28 cellular contexts compared by ENCODE assay signal in genomic region chr6:164195605-164196004, GRCh38.
"Had no signal": no experiment of that assay in that cellular context is flagged by ENCODE, and none has a peak within 500 bp of the region (broad histone marks: within the 10 kb centered on the region; RNA-seq: fewer than 3 reads in every experiment).

No MANE protein-coding gene starts in this region.

- H3K36me3 Mint-ChIP-seq: activated CD8-positive, alpha-beta memory T cell treated with anti-CD3 and anti-CD28 coated beads, Interleukin-2, amount 10 ng/mL, durations not matched to agents 7 days and 5 days; activated naive CD4-positive, alpha-beta T cell treated with anti-CD3 and anti-CD28 coated beads, Interleukin-2, amount 50 U/mL, for 24 hours; naive thymus-derived CD4-positive, alpha-beta T cell; stimulated activated naive B cell treated with anti-CD40 and anti-IgM and Interleukin-4, amounts not matched to agents 10 μg/mL and 1 μg/mL and 100 μg/mL, for 72 hours had no signal

- H3K36me3 ChIP-seq: breast epithelium, esophagus squamous epithelium, gastrocnemius medialis, ovary, prostate gland, stomach, thyroid gland, upper lobe of left lung, vagina had no signal

- H3K27ac Mint-ChIP-seq: activated CD4-positive, alpha-beta T cell treated with anti-CD3 and anti-CD28 coated beads for 36 hours; activated CD8-positive, alpha-beta memory T cell treated with anti-CD3 and anti-CD28 coated beads, Interleukin-2, amount 10 ng/mL, durations not matched to agents 7 days and 5 days; activated CD8-positive, alpha-beta T cell treated with anti-CD3 and anti-CD28 coated beads, Interleukin-2, amount 10 ng/mL, durations not matched to agents 7 days and 5 days; activated naive CD4-positive, alpha-beta T cell treated with anti-CD3 and anti-CD28 coated beads, Interleukin-2, amount 50 U/mL, for 24 hours; activated naive CD8-positive, alpha-beta T cell treated with anti-CD3 and anti-CD28 coated beads, Interleukin-2, amount 50 U/mL, for 24 hours; activated T-helper 2 cell treated with anti-CD3 and anti-CD28 coated beads, Interferon-gamma antibody, Interleukin-2, Interleukin-4, amounts not matched to agents 10 μg/mL and 5 μg/mL and 100 μg/mL, durations not matched to agents 14 hours and 24 hours and 36 hours; naive thymus-derived CD4-positive, alpha-beta T cell; stimulated activated naive B cell treated with anti-CD40 and anti-IgM and Interleukin-4, amounts not matched to agents 10 μg/mL and 1 μg/mL and 100 μg/mL, for 72 hours had no signal

- H3K4me3 Mint-ChIP-seq: activated CD4-positive, alpha-beta T cell treated with anti-CD3 and anti-CD28 coated beads for 36 hours; activated CD8-positive, alpha-beta memory T cell treated with anti-CD3 and anti-CD28 coated beads, Interleukin-2, amount 10 ng/mL, durations not matched to agents 7 days and 5 days; activated CD8-positive, alpha-beta T cell treated with anti-CD3 and anti-CD28 coated beads, Interleukin-2, amount 10 ng/mL, durations not matched to agents 7 days and 5 days; activated naive CD4-positive, alpha-beta T cell treated with anti-CD3 and anti-CD28 coated beads, Interleukin-2, amount 50 U/mL, for 24 hours; activated naive CD8-positive, alpha-beta T cell treated with anti-CD3 and anti-CD28 coated beads, Interleukin-2, amount 50 U/mL, for 24 hours; central memory CD8-positive, alpha-beta T cell; naive thymus-derived CD4-positive, alpha-beta T cell; stimulated activated naive B cell treated with anti-CD40 and anti-IgM and Interleukin-4, amounts not matched to agents 10 μg/mL and 1 μg/mL and 100 μg/mL, for 72 hours had no signal

- H3K9me3 ChIP-seq: breast epithelium, esophagus squamous epithelium, gastrocnemius medialis, ovary, prostate gland, stomach, thyroid gland, upper lobe of left lung, vagina had no signal

- H3K27me3 Mint-ChIP-seq: activated CD4-positive, alpha-beta T cell treated with anti-CD3 and anti-CD28 coated beads for 36 hours; activated CD8-positive, alpha-beta memory T cell treated with anti-CD3 and anti-CD28 coated beads, Interleukin-2, amount 10 ng/mL, durations not matched to agents 7 days and 5 days; activated naive CD8-positive, alpha-beta T cell treated with anti-CD3 and anti-CD28 coated beads, Interleukin-2, amount 50 U/mL, for 24 hours; central memory CD8-positive, alpha-beta T cell; stimulated activated naive B cell treated with anti-CD40 and anti-IgM and Interleukin-4, amounts not matched to agents 10 μg/mL and 1 μg/mL and 100 μg/mL, for 72 hours had no signal

- H3K27ac ChIP-seq: breast epithelium, esophagus squamous epithelium, gastrocnemius medialis, hepatocyte, ovary, prostate gland, stomach, thyroid gland, upper lobe of left lung, vagina had no signal

- H3K27me3 ChIP-seq: breast epithelium, esophagus squamous epithelium, gastrocnemius medialis, hepatocyte, ovary, stomach, thyroid gland, upper lobe of left lung, vagina had no signal

- ATAC-seq: activated CD4-positive, alpha-beta T cell treated with anti-CD3 and anti-CD28 coated beads for 36 hours; activated CD8-positive, alpha-beta memory T cell treated with anti-CD3 and anti-CD28 coated beads, Interleukin-2, amount 10 ng/mL, durations not matched to agents 7 days and 5 days; activated CD8-positive, alpha-beta T cell treated with anti-CD3 and anti-CD28 coated beads, Interleukin-2, amount 10 ng/mL, durations not matched to agents 7 days and 5 days; activated naive CD8-positive, alpha-beta T cell treated with anti-CD3 and anti-CD28 coated beads, Interleukin-2, amount 50 U/mL, for 24 hours; gastrocnemius medialis; naive thymus-derived CD4-positive, alpha-beta T cell; stimulated activated naive B cell treated with anti-CD40 and anti-IgM and Interleukin-4, amounts not matched to agents 10 μg/mL and 1 μg/mL and 100 μg/mL, for 72 hours had no signal

- H3K4me1 ChIP-seq: breast epithelium, esophagus squamous epithelium, prostate gland, stomach, thyroid gland, upper lobe of left lung, vagina had no signal

- H3K4me3 ChIP-seq: breast epithelium, esophagus squamous epithelium, gastrocnemius medialis, hepatocyte, ovary, prostate gland, stomach, thyroid gland, upper lobe of left lung, vagina had no signal

- DNase-seq: activated CD4-positive, alpha-beta T cell treated with anti-CD3 and anti-CD28 coated beads for 36 hours; activated CD4-positive, CD25-positive, alpha-beta regulatory T cell; activated CD8-positive, alpha-beta memory T cell treated with anti-CD3 and anti-CD28 coated beads, Interleukin-2, amount 10 ng/mL, durations not matched to agents 7 days and 5 days; activated CD8-positive, alpha-beta T cell treated with anti-CD3 and anti-CD28 coated beads, Interleukin-2, amount 10 ng/mL, durations not matched to agents 7 days and 5 days; activated naive CD8-positive, alpha-beta T cell treated with anti-CD3 and anti-CD28 coated beads, Interleukin-2, amount 50 U/mL, for 24 hours; activated T-cell treated with anti-CD3 and anti-CD28 coated beads, Interleukin-2, amount 50 U/mL, for 48 hours; dermis blood vessel endothelial cell; effector CD4-positive, alpha-beta T cell; esophagus squamous epithelium; gastrocnemius medialis; glutamatergic neuron; islet precursor cell; midbrain; naive thymus-derived CD4-positive, alpha-beta T cell; ovary; stimulated activated CD4-positive, alpha-beta T cell treated with anti-CD3 and anti-CD28 coated beads, Interleukin-15, amount 100 ng/mL, for 24 hours; stimulated activated CD4-positive, alpha-beta T cell treated with anti-CD3 and anti-CD28 coated beads, Interleukin-2, amount 100 ng/mL, for 24 hours; stimulated activated naive B cell treated with anti-CD40 and anti-IgM and Interleukin-4, amounts not matched to agents 10 μg/mL and 1 μg/mL and 100 μg/mL, for 72 hours; stomach; thyroid gland; upper lobe of left lung had no signal

- H3K4me1 Mint-ChIP-seq: activated CD4-positive, alpha-beta T cell treated with anti-CD3 and anti-CD28 coated beads for 36 hours; activated naive CD4-positive, alpha-beta T cell treated with anti-CD3 and anti-CD28 coated beads, Interleukin-2, amount 50 U/mL, for 24 hours; activated naive CD8-positive, alpha-beta T cell treated with anti-CD3 and anti-CD28 coated beads, Interleukin-2, amount 50 U/mL, for 24 hours; central memory CD8-positive, alpha-beta T cell; naive thymus-derived CD4-positive, alpha-beta T cell; stimulated activated naive B cell treated with anti-CD40 and anti-IgM and Interleukin-4, amounts not matched to agents 10 μg/mL and 1 μg/mL and 100 μg/mL, for 72 hours had no signal

- H3K9me3 Mint-ChIP-seq: activated naive CD4-positive, alpha-beta T cell treated with anti-CD3 and anti-CD28 coated beads, Interleukin-2, amount 50 U/mL, for 24 hours; activated T-helper 2 cell treated with anti-CD3 and anti-CD28 coated beads, Interferon-gamma antibody, Interleukin-2, Interleukin-4, amounts not matched to agents 10 μg/mL and 5 μg/mL and 100 μg/mL, durations not matched to agents 14 hours and 24 hours and 36 hours; central memory CD8-positive, alpha-beta T cell had no signal
